In the genomic region with DNA sequence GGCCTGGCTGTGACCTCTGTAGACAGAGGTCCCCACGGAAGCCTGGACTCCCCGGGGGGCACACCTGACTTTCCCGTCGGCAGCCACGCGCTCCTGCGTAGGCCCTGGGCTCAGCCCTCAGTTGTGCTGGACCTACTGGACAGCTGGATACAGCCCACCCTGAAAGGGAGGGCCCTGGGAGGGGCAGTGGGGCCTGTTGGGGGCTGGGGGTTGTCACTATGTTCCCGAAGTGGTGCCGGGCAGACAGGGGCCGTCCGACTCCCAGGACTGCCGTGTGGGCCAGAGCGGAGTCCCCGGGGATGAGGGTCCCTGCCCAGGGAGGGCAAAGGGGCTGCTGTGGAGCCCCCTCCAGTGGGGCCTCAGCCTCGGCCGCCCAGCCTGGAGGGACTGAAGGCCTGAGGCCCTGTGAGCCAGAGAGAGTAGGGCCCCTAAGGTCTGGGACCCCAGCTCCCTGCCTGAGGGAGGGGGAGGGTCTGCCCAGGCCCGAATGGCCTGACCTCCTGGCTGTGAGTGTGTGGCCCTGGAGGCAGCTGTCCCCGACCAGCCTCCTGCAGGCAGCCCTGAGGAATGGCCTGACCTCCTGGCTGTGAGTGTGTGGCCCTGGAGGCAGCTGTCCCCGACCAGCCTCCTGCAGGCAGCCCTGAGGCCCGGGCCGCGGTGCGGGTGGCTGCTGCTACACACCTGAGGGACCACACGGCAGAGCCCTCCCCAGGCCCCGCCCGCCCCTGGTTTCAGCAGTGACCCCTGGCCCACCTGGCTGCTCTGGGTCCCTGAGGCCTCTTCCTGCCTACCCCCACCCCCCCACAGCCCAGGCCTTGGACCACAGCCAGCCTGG, we compare ENCODE assay signal across 13 cellular contexts. TPM values are rescaled to one million over a fixed set of nuclear protein-coding genes. Genes with fewer than 3 reads are reported as not detected.
DNase-seq lines count a peak whose midpoint lies in the region; ATAC-seq and TF ChIP-seq lines count a peak whose summit lies in the region.
"Had no signal": no experiment of that assay in that cellular context is flagged by ENCODE, and none has a peak within 500 bp of the region (broad histone marks: within the 10 kb centered on the region; RNA-seq: fewer than 3 reads in every experiment).

No MANE protein-coding gene starts in this region.

- intact Hi-C loops in ascending aorta (cut with DNase I) = loop anchor here (5.0 kb wide), 1 partner anchor 45 kb away; no protein-coding TSS in a partner anchor

- H3K4me2 ChIP-seq in mesenchymal stem cell (ENCODE audit: low read length, poor library complexity, severe bottlenecking) = no peak overlapping the region

- H3K27me3 ChIP-seq in NT2/D1 (ENCODE audit: insufficient read depth, insufficient read length) (peaks cover 2% of the 10 kb centered on the region), ascending aorta (no peaks in the 10 kb centered on the region), mesenchymal stem cell (ENCODE audit: control insufficient read depth in 1 of 2, insufficient read depth in 1 of 2, low read length in 2 of 2) (peaks cover 0 to 10% of the 10 kb centered on the region in 2 experiments), thoracic aorta (replicated peaks; ENCODE audit: insufficient read depth) (no peaks in the 10 kb centered on the region), foreskin keratinocyte (peaks cover 26% of the 10 kb centered on the region)

- ATAC-seq in thoracic aorta (ENCODE audit: insufficient number of reproducible peaks, low FRiP score, low read depth) = no peak
- no peak for ATAC-seq in foreskin keratinocyte
- ATAC-seq in GM21447 (IDR thresholded peaks at IDR 0.05; ENCODE audit: unreplicated experiment) = no peak
- ATAC-seq: HCT116 had no signal

- no peak overlapping the region for H2BK5ac ChIP-seq in mesenchymal stem cell (ENCODE audit: low read depth, low read length, poor library complexity, severe bottlenecking)

- H2BK15ac ChIP-seq in mesenchymal stem cell (ENCODE audit: low read depth, poor library complexity, severe bottlenecking) = peak overlapping the region; percentile 54

- peaks cover 45% of the 10 kb centered on the region for H3K4me1 ChIP-seq in NT2/D1 (ENCODE audit: insufficient read depth, insufficient read length)
- H3K4me1 ChIP-seq in ascending aorta = peaks cover 57 to 79% of the 10 kb centered on the region in 2 donors
- peaks cover 48% of the 10 kb centered on the region for H3K4me1 ChIP-seq in mesenchymal stem cell (ENCODE audit: control insufficient read depth, insufficient read depth, low read depth, low read length)
- H3K4me1 ChIP-seq in thoracic aorta (ENCODE audit: control insufficient read depth in 1 of 2, low read depth in 2 of 2) = peaks cover 66 to 91% of the 10 kb centered on the region in 2 donors
- no peaks in the 10 kb centered on the region for H3K4me1 ChIP-seq in foreskin keratinocyte
- H3K4me1 ChIP-seq: BE2C had no signal

- H3K79me1 ChIP-seq in mesenchymal stem cell (replicated peaks; ENCODE audit: low read length, poor library complexity, severe bottlenecking) = no peaks in the 10 kb centered on the region

- DNase-seq in NT2/D1 (ENCODE audit: low read depth, low spot score) (no peak), ascending aorta (ENCODE audit: low spot score in 2 of 2) (no peak), mesenchymal stem cell (no peak), thoracic aorta (ENCODE audit: low spot score) (no peak), foreskin keratinocyte (no peak), COR-L47 (lab: John Stamatoyannopoulos, UW) (no peak)
- DNase-seq: BE2C; CD4-positive, alpha-beta memory T cell; DMS153; DMS79 treated with DMSO at 0.1 percent for 48 hours; EL had no signal

- H2BK12ac ChIP-seq in mesenchymal stem cell (ENCODE audit: low read length in 2 of 2) = no peak overlapping the region

- H3K9me3 ChIP-seq in NT2/D1 (ENCODE audit: insufficient read depth, low read length) (no peaks in the 10 kb centered on the region), ascending aorta (no peaks in the 10 kb centered on the region), mesenchymal stem cell (ENCODE audit: control insufficient read depth, low read length) (no peaks in the 10 kb centered on the region), thoracic aorta (no peaks in the 10 kb centered on the region)
- H3K9me3 ChIP-seq: BE2C had no signal

- TF ChIP-seq CTCF in ascending aorta (IDR thresholded peaks at IDR 0.05) = no peak
- no peak for TF ChIP-seq CTCF in thoracic aorta (IDR thresholded peaks at IDR 0.05)
- no peak for TF ChIP-seq CTCF in foreskin keratinocyte (conservative IDR thresholded peaks at IDR 0.05)

- H2AFZ ChIP-seq in mesenchymal stem cell (ENCODE audit: low read depth, low read length) = no peak overlapping the region

- H2BK120ac ChIP-seq in mesenchymal stem cell (ENCODE audit: low read depth, low read length) = no peak overlapping the region

- H3K18ac ChIP-seq in mesenchymal stem cell (ENCODE audit: low read depth in 1 of 2, low read length in 2 of 2) = peak overlapping the region in 1 of 2 experiments; percentile 23

- H3K36me3 ChIP-seq in NT2/D1 (ENCODE audit: insufficient read depth, insufficient read length, low read length) (no peaks in the 10 kb centered on the region), ascending aorta (no peaks in the 10 kb centered on the region), mesenchymal stem cell (ENCODE audit: control insufficient read depth in 1 of 2, insufficient read depth in 2 of 2, low read depth in 1 of 2, low read length in 2 of 2) (peaks cover 0 to 7% of the 10 kb centered on the region in 2 experiments), thoracic aorta (no peaks in the 10 kb centered on the region)
- H3K36me3 ChIP-seq: BE2C had no signal

- H3K27ac ChIP-seq in ascending aorta (peak overlapping the region; percentile 83 to 91), mesenchymal stem cell (ENCODE audit: low read length, poor library complexity, severe bottlenecking) (no peak overlapping the region), thoracic aorta (peak overlapping the region; percentile 68 to 85), foreskin keratinocyte (no peak overlapping the region)

- H4K8ac ChIP-seq in mesenchymal stem cell (ENCODE audit: low read length) = peak overlapping the region; percentile 31

- H4K91ac ChIP-seq in mesenchymal stem cell (ENCODE audit: low read length) = peak overlapping the region; percentile 76

- H3K4ac ChIP-seq in mesenchymal stem cell (ENCODE audit: low read depth in 1 of 2, low read length in 2 of 2) = no peak overlapping the region

- H2AK5ac ChIP-seq in mesenchymal stem cell (ENCODE audit: low read length, severe bottlenecking) = peak overlapping the region; percentile 22

- H3K14ac ChIP-seq in mesenchymal stem cell (ENCODE audit: low read length in 2 of 2) = peak overlapping the region in 1 of 2 experiments; percentile 70

- peak overlapping the region; percentile 37 for H3K9ac ChIP-seq in NT2/D1 (ENCODE audit: insufficient read length, low read depth)
- H3K9ac ChIP-seq in mesenchymal stem cell (ENCODE audit: low read length) = no peak overlapping the region

- WGBS in mesenchymal stem cell = 74% methylated on average over 22 of the region's 26 CpGs

- H3K4me3 ChIP-seq in NT2/D1 (ENCODE audit: insufficient read length, low read depth) (no peak overlapping the region), ascending aorta (no peak overlapping the region), mesenchymal stem cell (ENCODE audit: insufficient read depth in 1 of 2, low read depth in 1 of 2, low read length in 2 of 2) (no peak overlapping the region), thoracic aorta (no peak overlapping the region)

- H3K23ac ChIP-seq in mesenchymal stem cell (ENCODE audit: low read length in 2 of 2) = no peak overlapping the region

RNA-seq across cellular contexts. Expression of a gene that starts 25.8 kb away (rescaled TPM):
- total RNA-seq in ascending aorta (79.1 TPM), thoracic aorta (10 to 100 TPM; 61.1 to 84.0 TPM), foreskin keratinocyte (6.0 and 6.6 TPM in 2 replicates)
- polyA plus RNA-seq in mesenchymal stem cell (2013, experiment 1 of 2) = 23.4 TPM
- polyA plus RNA-seq in mesenchymal stem cell (2013, experiment 2 of 2) = 23.1 TPM
- polyA plus RNA-seq in foreskin keratinocyte = 5.0 and 5.5 TPM in 2 replicates

RNA-seq across cellular contexts. Expression of a gene that starts 44.0 kb away (rescaled TPM):
- total RNA-seq in ascending aorta = not detected
- 0.15 TPM for polyA plus RNA-seq in mesenchymal stem cell (2013, experiment 1 of 2)
- polyA plus RNA-seq in mesenchymal stem cell (2013, experiment 2 of 2) = 0.26 TPM
- total RNA-seq in thoracic aorta = not detected
- total RNA-seq in foreskin keratinocyte = not detected in 2 replicates
- polyA plus RNA-seq in foreskin keratinocyte = not detected in 2 replicates

RNA-seq across cellular contexts. Expression of a gene that starts 50.3 kb away (rescaled TPM):
- total RNA-seq in ascending aorta (118 TPM), thoracic aorta (10 to 100 TPM; 23.4 to 31.9 TPM), foreskin keratinocyte (2.0 and 2.3 TPM in 2 replicates)
- 14.5 TPM for polyA plus RNA-seq in mesenchymal stem cell (2013, experiment 1 of 2)
- polyA plus RNA-seq in mesenchymal stem cell (2013, experiment 2 of 2) = 13.8 TPM
- polyA plus RNA-seq in foreskin keratinocyte = 1.8 and 2.3 TPM in 2 replicates

Comparison
In these comparisons a context has a peak if more than half of its experiments do, and no peak if none do; other contexts are left out.
1. H3K27ac ChIP-seq: peak in ascending aorta (2 of 2) and thoracic aorta (2 of 2); none in mesenchymal stem cell (single experiment) and foreskin keratinocyte (single experiment).